In the genomic region with DNA sequence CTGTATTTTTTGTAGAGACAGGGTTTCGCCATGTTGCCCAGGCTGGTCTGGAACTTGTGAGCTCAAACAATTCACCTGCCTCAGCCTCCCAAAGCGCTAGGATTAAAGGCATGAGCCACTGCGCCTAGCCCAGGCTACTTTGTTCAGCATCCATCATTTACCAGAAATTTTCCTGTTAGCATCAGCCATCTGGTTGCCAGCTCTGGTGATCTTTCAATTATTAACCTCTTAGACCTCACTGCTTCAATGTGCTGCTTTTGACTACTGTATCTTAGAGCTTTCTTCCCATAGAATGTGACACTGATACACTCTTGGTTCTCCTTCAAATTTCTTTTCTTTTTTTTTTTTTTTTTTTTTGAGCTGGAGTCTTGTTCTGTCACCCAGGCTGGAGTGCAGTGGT, we compare ENCODE assay signal across 1 cellular context.
TF ChIP-seq lines count a peak whose summit lies in the region.

No MANE protein-coding gene starts in this region.

TF ChIP-seq in HEK293, 187 proteins besides CTCF, POLR2A, EP300 and RAD21 (continued from another document):
- no peak for TF ChIP-seq TSHZ1 (tag by site-specific recombination; IDR thresholded peaks at IDR 0.05; ENCODE audit: borderline replicate concordance)
TF ChIP-seq in HEK293: peak in this region for 1.
